ENCODE assay signal across 1 cellular context in the genomic region with DNA sequence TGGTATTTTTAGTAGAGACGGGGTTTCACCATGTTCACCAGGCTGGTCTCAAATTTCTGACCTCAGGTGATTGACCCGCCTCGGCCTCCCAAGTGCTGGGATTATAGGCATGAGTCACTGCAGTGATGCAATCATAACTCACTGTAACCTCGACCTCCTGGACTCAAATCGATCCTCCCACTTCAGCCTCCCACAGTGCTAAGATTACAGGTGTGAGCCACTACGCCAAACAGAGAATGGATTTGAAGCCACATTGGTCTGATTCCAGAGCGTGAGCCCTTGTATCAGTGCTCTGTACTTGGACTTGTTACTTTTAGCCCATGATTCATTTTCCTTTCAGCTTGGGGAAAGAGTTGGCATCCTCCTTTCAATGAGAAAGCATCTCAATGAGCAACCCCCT.
TF ChIP-seq lines count a peak whose summit lies in the region.

No MANE protein-coding gene starts in this region.

TF ChIP-seq in K562, 482 proteins besides CTCF, POLR2A, EP300 and RAD21 (continued from another document and continues in another):
- TF ChIP-seq, protein P1, sequence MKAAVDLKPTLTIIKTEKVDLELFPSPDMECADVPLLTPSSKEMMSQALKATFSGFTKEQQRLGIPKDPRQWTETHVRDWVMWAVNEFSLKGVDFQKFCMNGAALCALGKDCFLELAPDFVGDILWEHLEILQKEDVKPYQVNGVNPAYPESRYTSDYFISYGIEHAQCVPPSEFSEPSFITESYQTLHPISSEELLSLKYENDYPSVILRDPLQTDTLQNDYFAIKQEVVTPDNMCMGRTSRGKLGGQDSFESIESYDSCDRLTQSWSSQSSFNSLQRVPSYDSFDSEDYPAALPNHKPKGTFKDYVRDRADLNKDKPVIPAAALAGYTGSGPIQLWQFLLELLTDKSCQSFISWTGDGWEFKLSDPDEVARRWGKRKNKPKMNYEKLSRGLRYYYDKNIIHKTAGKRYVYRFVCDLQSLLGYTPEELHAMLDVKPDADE (conservative IDR thresholded peaks at IDR 0.05; ENCODE audit: control insufficient read depth, low read depth, low read length), result no peak
- peak; percentile 44; the same call in 1 of the 2 replicates for TF ChIP-seq NCOA1 (IDR thresholded peaks at IDR 0.05; ENCODE audit: low read depth)
- no peak for TF ChIP-seq SAFB (IDR thresholded peaks at IDR 0.05; ENCODE audit: borderline replicate concordance, low read depth, low read length)
- no peak for TF ChIP-seq BRCA1 (IDR thresholded peaks at IDR 0.05)
- TF ChIP-seq BRCA1 (CRISPR knock-in tag; IDR thresholded peaks at IDR 0.05), result no peak
- TF ChIP-seq ZNF143 (CRISPR knock-in tag; IDR thresholded peaks at IDR 0.05), result peak; percentile 48; the same call in 1 of the 2 replicates
- no peak for TF ChIP-seq MYBL2 (IDR thresholded peaks at IDR 0.05; ENCODE audit: low read depth)
- TF ChIP-seq MYBL2 (CRISPR knock-in tag; IDR thresholded peaks at IDR 0.05; ENCODE audit: borderline replicate concordance), result no peak
- no peak for TF ChIP-seq RFX7 (CRISPR knock-in tag; IDR thresholded peaks at IDR 0.05)
- no peak for TF ChIP-seq ZNF146 (CRISPR knock-in tag; IDR thresholded peaks at IDR 0.05; ENCODE audit: unreplicated experiment)
- TF ChIP-seq ZSCAN32 (CRISPR knock-in tag; IDR thresholded peaks at IDR 0.05), result no peak
- TF ChIP-seq ZNF449 (CRISPR knock-in tag; IDR thresholded peaks at IDR 0.05), result no peak
- TF ChIP-seq, protein P2, sequence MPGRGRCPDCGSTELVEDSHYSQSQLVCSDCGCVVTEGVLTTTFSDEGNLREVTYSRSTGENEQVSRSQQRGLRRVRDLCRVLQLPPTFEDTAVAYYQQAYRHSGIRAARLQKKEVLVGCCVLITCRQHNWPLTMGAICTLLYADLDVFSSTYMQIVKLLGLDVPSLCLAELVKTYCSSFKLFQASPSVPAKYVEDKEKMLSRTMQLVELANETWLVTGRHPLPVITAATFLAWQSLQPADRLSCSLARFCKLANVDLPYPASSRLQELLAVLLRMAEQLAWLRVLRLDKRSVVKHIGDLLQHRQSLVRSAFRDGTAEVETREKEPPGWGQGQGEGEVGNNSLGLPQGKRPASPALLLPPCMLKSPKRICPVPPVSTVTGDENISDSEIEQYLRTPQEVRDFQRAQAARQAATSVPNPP (IDR thresholded peaks at IDR 0.05; ENCODE audit: borderline replicate concordance, insufficient read depth, insufficient read length), result no peak
- no peak for TF ChIP-seq COPS2 (conservative IDR thresholded peaks at IDR 0.05)
- peak; percentile 98 for TF ChIP-seq CEBPB (tag; IDR thresholded peaks at IDR 0.05)
- peak; percentile 68 for TF ChIP-seq EGR1 (conservative IDR thresholded peaks at IDR 0.05)
- TF ChIP-seq KDM5B (IDR thresholded peaks at IDR 0.05; ENCODE audit: insufficient replicate concordance, low read depth, low read length), result no peak
- TF ChIP-seq CC2D1A (IDR thresholded peaks at IDR 0.05), result no peak
- no peak for TF ChIP-seq SRF (CRISPR knock-in tag; IDR thresholded peaks at IDR 0.05)
- TF ChIP-seq LCOR (CRISPR knock-in tag; IDR thresholded peaks at IDR 0.05), result no peak
- TF ChIP-seq CHD2 (IDR thresholded peaks at IDR 0.05; ENCODE audit: low read depth, low read length), result no peak
- no peak for TF ChIP-seq FIP1L1 (IDR thresholded peaks at IDR 0.05; ENCODE audit: low read depth, low read length, poor library complexity, severe bottlenecking)
- peak; percentile 63 for TF ChIP-seq CXXC5 (CRISPR knock-in tag; IDR thresholded peaks at IDR 0.05)
- TF ChIP-seq WHSC1 (IDR thresholded peaks at IDR 0.05; ENCODE audit: low read length), result no peak
- no peak for TF ChIP-seq ZNF431 (CRISPR knock-in tag; IDR thresholded peaks at IDR 0.05)
- no peak for TF ChIP-seq ZNF140 (CRISPR knock-in tag; IDR thresholded peaks at IDR 0.05)
- no peak for TF ChIP-seq SMAD3 (CRISPR knock-in tag; conservative IDR thresholded peaks at IDR 0.05)
- TF ChIP-seq PKNOX1 (IDR thresholded peaks at IDR 0.05), result peak; percentile 83
- TF ChIP-seq, protein P3, sequence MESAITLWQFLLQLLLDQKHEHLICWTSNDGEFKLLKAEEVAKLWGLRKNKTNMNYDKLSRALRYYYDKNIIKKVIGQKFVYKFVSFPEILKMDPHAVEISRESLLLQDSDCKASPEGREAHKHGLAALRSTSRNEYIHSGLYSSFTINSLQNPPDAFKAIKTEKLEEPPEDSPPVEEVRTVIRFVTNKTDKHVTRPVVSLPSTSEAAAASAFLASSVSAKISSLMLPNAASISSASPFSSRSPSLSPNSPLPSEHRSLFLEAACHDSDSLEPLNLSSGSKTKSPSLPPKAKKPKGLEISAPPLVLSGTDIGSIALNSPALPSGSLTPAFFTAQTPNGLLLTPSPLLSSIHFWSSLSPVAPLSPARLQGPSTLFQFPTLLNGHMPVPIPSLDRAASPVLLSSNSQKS (CRISPR knock-in tag; IDR thresholded peaks at IDR 0.05), result no peak
- TF ChIP-seq NR2C2 (CRISPR knock-in tag; IDR thresholded peaks at IDR 0.05), result no peak
- TF ChIP-seq NR2C2 (tag; IDR thresholded peaks at IDR 0.05), result peak; percentile 78
- peak; percentile 32; the same call in 1 of the 2 replicates for TF ChIP-seq ZBTB2 (IDR thresholded peaks at IDR 0.05)
- peak; percentile 60 for TF ChIP-seq DACH1 (IDR thresholded peaks at IDR 0.05; ENCODE audit: partially characterized antibody)
- peak; percentile 93 for TF ChIP-seq DPF2 (IDR thresholded peaks at IDR 0.05)
- no peak for TF ChIP-seq TBP (optimal IDR thresholded peaks at IDR 0.05; ENCODE audit: low read depth, low read length)
- TF ChIP-seq SIRT6 (IDR thresholded peaks at IDR 0.05; ENCODE audit: low read depth, low read length), result no peak
- TF ChIP-seq PYGO2 (tag; IDR thresholded peaks at IDR 0.05), result no peak
- TF ChIP-seq, protein P4, sequence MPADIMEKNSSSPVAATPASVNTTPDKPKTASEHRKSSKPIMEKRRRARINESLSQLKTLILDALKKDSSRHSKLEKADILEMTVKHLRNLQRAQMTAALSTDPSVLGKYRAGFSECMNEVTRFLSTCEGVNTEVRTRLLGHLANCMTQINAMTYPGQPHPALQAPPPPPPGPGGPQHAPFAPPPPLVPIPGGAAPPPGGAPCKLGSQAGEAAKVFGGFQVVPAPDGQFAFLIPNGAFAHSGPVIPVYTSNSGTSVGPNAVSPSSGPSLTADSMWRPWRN (IDR thresholded peaks at IDR 0.05; ENCODE audit: low read depth), result peak; percentile 55; the same call in 1 of the 2 replicates
- TF ChIP-seq MAFF (IDR thresholded peaks at IDR 0.05; ENCODE audit: low read length), result no peak
- peak; percentile 75; the same call in 1 of the 2 replicates for TF ChIP-seq ATF4 (CRISPR knock-in tag; IDR thresholded peaks at IDR 0.05)
- TF ChIP-seq SMAD4 (CRISPR knock-in tag; conservative IDR thresholded peaks at IDR 0.05), result peak; percentile 73; the same call in 1 of the 2 replicates
- TF ChIP-seq ELK1 (CRISPR knock-in tag; IDR thresholded peaks at IDR 0.05), result no peak
- peak in 1 of 2 experiments; percentile 68; a peak in 2 of 4 replicates for TF ChIP-seq ARNT (IDR thresholded peaks at IDR 0.05)
- TF ChIP-seq TCF7 (IDR thresholded peaks at IDR 0.05; ENCODE audit: borderline replicate concordance), result no peak
- TF ChIP-seq OTX1 (CRISPR knock-in tag; IDR thresholded peaks at IDR 0.05), result no peak
- no peak for TF ChIP-seq MBD1 (CRISPR knock-in tag; IDR thresholded peaks at IDR 0.05)
- no peak for TF ChIP-seq SIN3B (IDR thresholded peaks at IDR 0.05; ENCODE audit: low read depth)
- no peak for TF ChIP-seq ZNF830 (CRISPR knock-in tag; IDR thresholded peaks at IDR 0.05)
- no peak for TF ChIP-seq ZNF354B (CRISPR knock-in tag; IDR thresholded peaks at IDR 0.05)
- peak in 1 of 2 experiments; percentile 15; a peak in 1 of 4 replicates for TF ChIP-seq MAZ (CRISPR knock-in tag; conservative IDR thresholded peaks at IDR 0.05 in 1 of 2, IDR thresholded peaks at IDR 0.05 in 1 of 2)
- TF ChIP-seq GATAD2A (IDR thresholded peaks at IDR 0.05), result peak; percentile 29; the same call in 1 of the 2 replicates
- TF ChIP-seq NFIC (IDR thresholded peaks at IDR 0.05), result no peak; the same call in 1 of the 2 replicates
- no peak for TF ChIP-seq SPI1 (IDR thresholded peaks at IDR 0.05; ENCODE audit: borderline replicate concordance, low read depth, low read length)
- no peak for TF ChIP-seq ZNF324 (CRISPR knock-in tag; IDR thresholded peaks at IDR 0.05)
- TF ChIP-seq, protein P5, sequence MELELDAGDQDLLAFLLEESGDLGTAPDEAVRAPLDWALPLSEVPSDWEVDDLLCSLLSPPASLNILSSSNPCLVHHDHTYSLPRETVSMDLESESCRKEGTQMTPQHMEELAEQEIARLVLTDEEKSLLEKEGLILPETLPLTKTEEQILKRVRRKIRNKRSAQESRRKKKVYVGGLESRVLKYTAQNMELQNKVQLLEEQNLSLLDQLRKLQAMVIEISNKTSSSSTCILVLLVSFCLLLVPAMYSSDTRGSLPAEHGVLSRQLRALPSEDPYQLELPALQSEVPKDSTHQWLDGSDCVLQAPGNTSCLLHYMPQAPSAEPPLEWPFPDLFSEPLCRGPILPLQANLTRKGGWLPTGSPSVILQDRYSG (tag; conservative IDR thresholded peaks at IDR 0.05; ENCODE audit: low read depth), result no peak
- TF ChIP-seq, protein P6, sequence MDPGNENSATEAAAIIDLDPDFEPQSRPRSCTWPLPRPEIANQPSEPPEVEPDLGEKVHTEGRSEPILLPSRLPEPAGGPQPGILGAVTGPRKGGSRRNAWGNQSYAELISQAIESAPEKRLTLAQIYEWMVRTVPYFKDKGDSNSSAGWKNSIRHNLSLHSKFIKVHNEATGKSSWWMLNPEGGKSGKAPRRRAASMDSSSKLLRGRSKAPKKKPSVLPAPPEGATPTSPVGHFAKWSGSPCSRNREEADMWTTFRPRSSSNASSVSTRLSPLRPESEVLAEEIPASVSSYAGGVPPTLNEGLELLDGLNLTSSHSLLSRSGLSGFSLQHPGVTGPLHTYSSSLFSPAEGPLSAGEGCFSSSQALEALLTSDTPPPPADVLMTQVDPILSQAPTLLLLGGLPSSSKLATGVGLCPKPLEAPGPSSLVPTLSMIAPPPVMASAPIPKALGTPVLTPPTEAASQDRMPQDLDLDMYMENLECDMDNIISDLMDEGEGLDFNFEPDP (CRISPR knock-in tag; IDR thresholded peaks at IDR 0.05), result no peak
- TF ChIP-seq CSDE1 (IDR thresholded peaks at IDR 0.05), result no peak
